Comparison of ENCODE assay signal across 24 cellular contexts in genomic region chr12:7923241-7924236, GRCh38. TPM values are rescaled to one million over a fixed set of nuclear protein-coding genes. Genes with fewer than 3 reads are reported as not detected.
DNase-seq lines count a peak whose midpoint lies in the region; ATAC-seq and TF ChIP-seq lines count a peak whose summit lies in the region.
"Had no signal": no experiment of that assay in that cellular context is flagged by ENCODE, and none has a peak within 500 bp of the region (broad histone marks: within the 10 kb centered on the region; RNA-seq: fewer than 3 reads in every experiment).

No MANE protein-coding gene starts in this region.

- TF ChIP-seq CTCF in AG04450 (IDR thresholded peaks at IDR 0.05; ENCODE audit: low read depth, low read length), result no peak
- no peak for TF ChIP-seq CTCF in CD4-positive, alpha-beta T cell (IDR thresholded peaks at IDR 0.05)

- peaks cover 75% of the 10 kb centered on the region for H3K4me1 Mint-ChIP-seq in CD4-positive, alpha-beta T cell (ENCODE audit: low read depth)
- H3K4me1 Mint-ChIP-seq in activated T-helper 1 cell treated with anti-CD3 and anti-CD28 coated beads, Interleukin-12 subunit alpha, Interleukin-12 subunit beta, Interleukin-2, Interleukin-4 antibody, amounts not matched to agents 30 ng/mL and 10 ng/mL and 1 ng/mL, durations not matched to agents 14 hours and 24 hours and 36 hours (ENCODE audit: low read depth), result peaks cover 55% of the 10 kb centered on the region

- no peaks in the 10 kb centered on the region for H3K9me3 Mint-ChIP-seq in CD4-positive, alpha-beta T cell
- no peaks in the 10 kb centered on the region for H3K9me3 Mint-ChIP-seq in activated T-helper 1 cell treated with anti-CD3 and anti-CD28 coated beads, Interleukin-12 subunit alpha, Interleukin-12 subunit beta, Interleukin-2, Interleukin-4 antibody, amounts not matched to agents 30 ng/mL and 10 ng/mL and 1 ng/mL, durations not matched to agents 14 hours and 24 hours and 36 hours
- H3K9me3 Mint-ChIP-seq: CD14-positive monocyte had no signal

- ATAC-seq in CD4-positive, alpha-beta T cell (ENCODE audit: poor library complexity), result no peak
- ATAC-seq in HG03095 (IDR thresholded peaks at IDR 0.05; ENCODE audit: unreplicated experiment), result no peak
- ATAC-seq: HCT116 had no signal

- no peak overlapping the region for H3K4me3 ChIP-seq in AG04450 (ENCODE audit: low read depth, low read length)
- H3K4me3 ChIP-seq: GM23248, Peyer's patch had no signal

- POLR2A ChIA-PET in AG04450 (lab: Yijun Ruan, JAX), result interaction anchor here (0.6 kb wide), 2 partner anchors 141 to 190 kb away, joined by 5 to 6 read pairs; no protein-coding TSS in a partner anchor
- POLR2A ChIA-PET in CD4-positive, alpha-beta T cell (lab: Charles Lee), result interaction anchor here (0.9 to 1.7 kb wide), 3 partner anchors 10 to 37 kb away, joined by 3 to 6 read pairs (median 3); partner anchors contain the start of gene SLC2A3

- CTCF ChIA-PET in AG04450 (lab: Charles Lee), result interaction anchor here (0.6 to 2.4 kb wide), 2 partner anchors 9 to 10 kb away, joined by 3 to 19 read pairs; no protein-coding TSS in a partner anchor
- CTCF ChIA-PET in CD4-positive, alpha-beta T cell (lab: Charles Lee), result interaction anchor here (0.7 to 1.0 kb wide), 3 partner anchors 14 to 287 kb away, joined by 3 read pairs; no protein-coding TSS in a partner anchor

- intact Hi-C loops in CD4-positive, alpha-beta T cell (cut with DNase I, micrococcal nuclease), result no loop called here
- intact Hi-C loops in activated T-helper 1 cell treated with anti-CD3 and anti-CD28 coated beads, Interleukin-12 subunit alpha, Interleukin-12 subunit beta, Interleukin-2, Interleukin-4 antibody, amounts not matched to agents 30 ng/mL and 10 ng/mL and 1 ng/mL, durations not matched to agents 14 hours and 24 hours and 36 hours (cut with micrococcal nuclease), result no loop called here

- no peaks in the 10 kb centered on the region for H3K9me3 ChIP-seq in AG04450 (ENCODE audit: control insufficient read depth, insufficient read depth, low read length)
- H3K9me3 ChIP-seq in CD4-positive, alpha-beta T cell (ENCODE audit: control insufficient read depth, low read length), result no peaks in the 10 kb centered on the region
- H3K9me3 ChIP-seq: Peyer's patch had no signal

- H3K27ac ChIP-seq in AG04450 (ENCODE audit: low read depth, low read length), result peak overlapping the region; percentile 31
- H3K27ac ChIP-seq in CD4-positive, alpha-beta T cell (ENCODE audit: low read depth, low read length), result no peak overlapping the region
- H3K27ac ChIP-seq: GM23248, Peyer's patch had no signal

- peak overlapping the region; percentile 73 for H3K27ac Mint-ChIP-seq in CD4-positive, alpha-beta T cell
- H3K27ac Mint-ChIP-seq in activated T-helper 1 cell treated with anti-CD3 and anti-CD28 coated beads, Interleukin-12 subunit alpha, Interleukin-12 subunit beta, Interleukin-2, Interleukin-4 antibody, amounts not matched to agents 30 ng/mL and 10 ng/mL and 1 ng/mL, durations not matched to agents 14 hours and 24 hours and 36 hours, result peak overlapping the region; percentile 23

- H3K4me3 Mint-ChIP-seq in CD4-positive, alpha-beta T cell, result peak overlapping the region; percentile 68
- H3K4me3 Mint-ChIP-seq in activated T-helper 1 cell treated with anti-CD3 and anti-CD28 coated beads, Interleukin-12 subunit alpha, Interleukin-12 subunit beta, Interleukin-2, Interleukin-4 antibody, amounts not matched to agents 30 ng/mL and 10 ng/mL and 1 ng/mL, durations not matched to agents 14 hours and 24 hours and 36 hours, result no peak overlapping the region
- H3K4me3 Mint-ChIP-seq: CD14-positive monocyte had no signal

- no peak for DNase-seq in AG04450 (ENCODE audit: low read depth, low spot score)
- no peak for DNase-seq in CD4-positive, alpha-beta T cell
- no peak for DNase-seq in activated T-helper 1 cell treated with anti-CD3 and anti-CD28 coated beads, Interleukin-12 subunit alpha, Interleukin-12 subunit beta, Interleukin-2, Interleukin-4 antibody, amounts not matched to agents 30 ng/mL and 10 ng/mL and 1 ng/mL, durations not matched to agents 14 hours and 24 hours and 36 hours (ENCODE audit: low spot score)
- DNase-seq in mesenteric fat pad (ENCODE audit: low spot score), result peak; percentile 30
- no peak for DNase-seq in NCI-H510A treated with DMSO at 0.1 percent for 48 hours (lab: John Stamatoyannopoulos, UW)
- no peak for DNase-seq in NCI-H226
- DNase-seq in SIG-M5 (lab: John Stamatoyannopoulos, UW), result no peak
- DNase-seq: COR-L47, DMS153, GDM1, GM23248, KG1, MV-4-11, NCI-H1417, NCI-H1930, NCI-H2171, NCI-H446, NCI-H69, Peyer's patch had no signal

- H3K27me3 Mint-ChIP-seq in CD4-positive, alpha-beta T cell, result no peaks in the 10 kb centered on the region
- H3K27me3 Mint-ChIP-seq in activated T-helper 1 cell treated with anti-CD3 and anti-CD28 coated beads, Interleukin-12 subunit alpha, Interleukin-12 subunit beta, Interleukin-2, Interleukin-4 antibody, amounts not matched to agents 30 ng/mL and 10 ng/mL and 1 ng/mL, durations not matched to agents 14 hours and 24 hours and 36 hours (ENCODE audit: insufficient read depth), result no peaks in the 10 kb centered on the region

- H3K27me3 ChIP-seq in AG04450 (ENCODE audit: control insufficient read depth, insufficient read depth, low read length), result no peaks in the 10 kb centered on the region
- no peaks in the 10 kb centered on the region for H3K27me3 ChIP-seq in CD4-positive, alpha-beta T cell (ENCODE audit: control insufficient read depth, insufficient read depth, low read length)
- H3K27me3 ChIP-seq: Peyer's patch had no signal

- H3K36me3 Mint-ChIP-seq in CD4-positive, alpha-beta T cell (ENCODE audit: low read depth), result peaks cover 95% of the 10 kb centered on the region
- peaks cover 58% of the 10 kb centered on the region for H3K36me3 Mint-ChIP-seq in activated T-helper 1 cell treated with anti-CD3 and anti-CD28 coated beads, Interleukin-12 subunit alpha, Interleukin-12 subunit beta, Interleukin-2, Interleukin-4 antibody, amounts not matched to agents 30 ng/mL and 10 ng/mL and 1 ng/mL, durations not matched to agents 14 hours and 24 hours and 36 hours (ENCODE audit: low read depth)

RNA-seq across cellular contexts. Expression of gene SLC2A3, which starts 12.4 kb away (rescaled TPM):
- 57.7 and 58.5 TPM in 2 replicates for polyA plus RNA-seq in AG04450 (2011; rRNA removed)
- polyA minus RNA-seq in AG04450 (2011; rRNA and poly(A)+ RNA removed), result 79.7 and 120 TPM in 2 replicates
- total RNA-seq in CD4-positive, alpha-beta T cell, result 100 to 1,000 TPM; 929 to 939 TPM
- total RNA-seq in activated T-helper 1 cell treated with anti-CD3 and anti-CD28 coated beads, Interleukin-12 subunit alpha, Interleukin-12 subunit beta, Interleukin-2, Interleukin-4 antibody, amounts not matched to agents 30 ng/mL and 10 ng/mL and 1 ng/mL, durations not matched to agents 14 hours and 24 hours and 36 hours, result 226 and 234 TPM in 2 replicates
- 238 TPM for total RNA-seq in mesenteric fat pad

RNA-seq across cellular contexts. Expression of gene SLC2A14, which starts 50.8 kb away (rescaled TPM):
- 0.12 and 0.17 TPM in 2 replicates for polyA plus RNA-seq in AG04450 (2011; rRNA removed)
- polyA minus RNA-seq in AG04450 (2011; rRNA and poly(A)+ RNA removed), result 0.23 and 0.26 TPM in 2 replicates
- under 1 TPM; 0.45 to 0.52 TPM for total RNA-seq in CD4-positive, alpha-beta T cell
- 0.10 TPM in 1 of 2 replicates, not detected in the other for total RNA-seq in activated T-helper 1 cell treated with anti-CD3 and anti-CD28 coated beads, Interleukin-12 subunit alpha, Interleukin-12 subunit beta, Interleukin-2, Interleukin-4 antibody, amounts not matched to agents 30 ng/mL and 10 ng/mL and 1 ng/mL, durations not matched to agents 14 hours and 24 hours and 36 hours
- total RNA-seq in mesenteric fat pad, result 5.4 TPM
- total RNA-seq: Daoy, GM23248, SK-MEL-5 had no signal
- polyA plus RNA-seq: GM23248 had no signal
